ENCODE assay signal across 4 cellular contexts in the genomic region with DNA sequence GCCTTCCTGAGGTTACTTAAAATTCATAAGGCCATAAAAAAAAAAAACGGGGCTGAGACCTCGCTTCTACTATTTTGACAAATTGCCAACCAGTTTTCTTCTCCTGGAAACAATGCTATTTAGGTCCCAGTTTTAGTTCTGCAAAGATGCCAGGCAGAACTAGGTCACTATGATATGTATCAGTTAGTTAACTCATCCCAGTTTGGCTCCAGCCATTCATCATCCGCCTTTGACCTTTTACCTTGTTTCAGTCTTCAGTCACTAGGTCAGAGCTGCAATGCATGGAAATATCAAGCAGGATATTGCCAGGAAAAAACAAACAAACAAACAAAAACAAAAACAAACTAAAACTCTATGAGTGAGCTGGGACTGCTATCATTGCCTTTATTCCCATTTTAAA. TPM values are rescaled to one million over a fixed set of nuclear protein-coding genes. Genes with fewer than 3 reads are reported as not detected.
"Had no signal": no experiment of that assay in that cellular context is flagged by ENCODE, and none has a peak within 500 bp of the region (broad histone marks: within the 10 kb centered on the region; RNA-seq: fewer than 3 reads in every experiment).

No MANE protein-coding gene starts in this region.

- ATAC-seq: GM12878 had no signal

- H3K4me3 ChIP-seq: GM12878 had no signal

- DNase-seq: GDM1, GF-D8 had no signal

RNA-seq across cellular contexts. Expression of gene ENPP4, which starts 29.8 kb away (rescaled TPM):
- total RNA-seq: G401 had no signal
